ENCODE assay signal across 17 cellular contexts in genomic region chr4:136136566-136136965, GRCh38.
"Had no signal": no experiment of that assay in that cellular context is flagged by ENCODE, and none has a peak within 500 bp of the region (broad histone marks: within the 10 kb centered on the region; RNA-seq: fewer than 3 reads in every experiment).

No MANE protein-coding gene starts in this region.

- ATAC-seq: K562, T-cell had no signal

- H3K4me3 Mint-ChIP-seq: IgD-negative memory B cell; T-cell; T-helper 1 cell treated with Interleukin-12 subunit alpha and Interleukin-12 subunit beta and Interleukin-4 antibody, amounts not matched to agents 30 μg/mL and 1 μg/mL, for 36 hours had no signal

- H3K9me3 Mint-ChIP-seq: T-helper 1 cell treated with Interleukin-12 subunit alpha and Interleukin-12 subunit beta and Interleukin-4 antibody, amounts not matched to agents 30 μg/mL and 1 μg/mL, for 36 hours had no signal

- H3K4me1 Mint-ChIP-seq: IgD-negative memory B cell, T-cell had no signal

- H3K36me3 Mint-ChIP-seq: IgD-negative memory B cell, T-cell had no signal

- H3K27ac Mint-ChIP-seq: IgD-negative memory B cell; T-cell; T-helper 1 cell treated with Interleukin-12 subunit alpha and Interleukin-12 subunit beta and Interleukin-4 antibody, amounts not matched to agents 30 μg/mL and 1 μg/mL, for 36 hours had no signal

- DNase-seq: Kasumi-1, MM.1S, NCI-H1092 treated with DMSO at 0.1 percent for 48 hours, NCI-H1436, NCI-H1930, NCI-H2081 treated with DMSO at 0.1 percent for 48 hours, NCI-H2227 treated with DMSO at 0.1 percent for 48 hours, NCI-H510A, NCI-H526, NCI-H774, SHP77, SK-N-SH, SW 1271, T-cell had no signal

- H3K27me3 Mint-ChIP-seq: IgD-negative memory B cell, T-cell had no signal
